20 cellular contexts compared by ENCODE assay signal in genomic region chr22:47497666-47498065, GRCh38.
DNase-seq lines count a peak whose midpoint lies in the region; ATAC-seq, FAIRE-seq and TF ChIP-seq lines count a peak whose summit lies in the region.
"Had no signal": no experiment of that assay in that cellular context is flagged by ENCODE, and none has a peak within 500 bp of the region (broad histone marks: within the 10 kb centered on the region; RNA-seq: fewer than 3 reads in every experiment).

No MANE protein-coding gene starts in this region.

- H2AFZ ChIP-seq in parathyroid adenoma, result peak overlapping the region; percentile 38

- FAIRE-seq in GM12891 (lab: Jason Lieb, UNC), result no peak
- FAIRE-seq: A549, D721Med, G401.6, GM12878, GM19239 had no signal

- TF ChIP-seq POLR2A in GM12891 (IDR thresholded peaks at IDR 0.05; ENCODE audit: low read depth, low read length), result no peak

- H3K9ac ChIP-seq in parathyroid adenoma, result no peak overlapping the region

- DNase-seq in heart right ventricle, result peak; percentile 7 to 18
- DNase-seq in left ventricle myocardium inferior, result no peak
- peak; percentile 27 to 78 (median 68) for DNase-seq in right cardiac atrium
- DNase-seq in left cardiac atrium, result no peak
- no peak for DNase-seq in GM12891 (ENCODE audit: insufficient read length, low spot score)
- DNase-seq: AML-193; Caco-2; Calu3; CD4-positive, alpha-beta T cell; CD8-positive, alpha-beta T cell; DMS79 treated with DMSO at 0.1 percent for 48 hours had no signal

- H3K79me2 ChIP-seq in parathyroid adenoma, result no peaks in the 10 kb centered on the region

- peaks cover 0 to 55% (median 11%) of the 10 kb centered on the region in 11 donors for H3K9me3 ChIP-seq in heart right ventricle
- H3K9me3 ChIP-seq in left ventricle myocardium inferior (replicated peaks), result peaks cover 36% of the 10 kb centered on the region
- H3K9me3 ChIP-seq in right cardiac atrium (ENCODE audit: control insufficient read depth, low read length), result peaks cover 2% of the 10 kb centered on the region
- H3K9me3 ChIP-seq in parathyroid adenoma (ENCODE audit: control insufficient read depth, low read length), result no peaks in the 10 kb centered on the region

- no peaks in the 10 kb centered on the region for H3K36me3 ChIP-seq in heart right ventricle
- no peaks in the 10 kb centered on the region for H3K36me3 ChIP-seq in left ventricle myocardium inferior
- no peaks in the 10 kb centered on the region for H3K36me3 ChIP-seq in parathyroid adenoma (ENCODE audit: control insufficient read depth, insufficient read depth, low read length)

- H3K27me3 ChIP-seq in heart right ventricle (peaks cover 0 to 26% (median 7%) of the 10 kb centered on the region in 7 donors), left ventricle myocardium inferior (ENCODE audit: low read depth) (peaks cover 36% of the 10 kb centered on the region), right cardiac atrium (ENCODE audit: control insufficient read depth, insufficient read depth) (no peaks in the 10 kb centered on the region), parathyroid adenoma (ENCODE audit: control insufficient read depth, insufficient read depth, low read length) (no peaks in the 10 kb centered on the region)

- 43 to 73% methylated on average over 7 of the region's 7 CpGs for WGBS in heart right ventricle, 2 donors
- WGBS in right cardiac atrium, result 45% methylated on average over 7 of the region's 7 CpGs

- peak in 1 of 8 donors; percentile 22 for ATAC-seq in heart right ventricle
- peak; percentile 69 to 81 for ATAC-seq in right cardiac atrium
- ATAC-seq in left cardiac atrium, result no peak
- ATAC-seq in HG03108 (IDR thresholded peaks at IDR 0.05; ENCODE audit: unreplicated experiment), result no peak
- ATAC-seq: A549; CD8-positive, alpha-beta T cell; GM12878 had no signal

- H3K4me3 ChIP-seq in heart right ventricle (no peak overlapping the region), left ventricle myocardium inferior (no peak overlapping the region), right cardiac atrium (ENCODE audit: low read length) (no peak overlapping the region), parathyroid adenoma (ENCODE audit: low read depth, low read length) (no peak overlapping the region)
- H3K4me3 ChIP-seq: A549, GM12878 had no signal

- intact Hi-C loops in heart right ventricle (cut with DNase I), result no loop called here
- intact Hi-C loops in left ventricle myocardium inferior (cut with micrococcal nuclease), result no loop called here
- intact Hi-C loops in right cardiac atrium (cut with DNase I), result no loop called here
- intact Hi-C loops in left cardiac atrium (cut with DNase I), result no loop called here

- no peak overlapping the region for H3K27ac ChIP-seq in heart right ventricle
- no peak overlapping the region for H3K27ac ChIP-seq in left ventricle myocardium inferior (replicated peaks)
- no peak overlapping the region for H3K27ac ChIP-seq in right cardiac atrium (ENCODE audit: low read length)
- H3K27ac ChIP-seq in parathyroid adenoma, result no peak overlapping the region
- H3K27ac ChIP-seq: 22Rv1, A549, C4-2B had no signal

- H3K4me2 ChIP-seq in parathyroid adenoma (ENCODE audit: low read length), result no peak overlapping the region
- H3K4me2 ChIP-seq: A549 had no signal

- H3K4me1 ChIP-seq in heart right ventricle (peaks cover 0 to 4% (median 0%) of the 10 kb centered on the region in 9 donors), left ventricle myocardium inferior (no peaks in the 10 kb centered on the region), right cardiac atrium (ENCODE audit: control insufficient read depth, insufficient read depth, low read length) (no peaks in the 10 kb centered on the region), parathyroid adenoma (no peaks in the 10 kb centered on the region)
- H3K4me1 ChIP-seq: A549, Caco-2 had no signal

- TF ChIP-seq CTCF in heart right ventricle (IDR thresholded peaks at IDR 0.05) (no peak), left ventricle myocardium inferior (IDR thresholded peaks at IDR 0.05; ENCODE audit: borderline replicate concordance) (no peak), parathyroid adenoma (IDR thresholded peaks at IDR 0.05) (no peak)

TF ChIP-seq in GM12891, 5 proteins besides CTCF, POLR2A, EP300 and RAD21:
- TF ChIP-seq SPI1 (IDR thresholded peaks at IDR 0.05; ENCODE audit: low read depth, low read length) (no peak), POU2F2 (IDR thresholded peaks at IDR 0.05; ENCODE audit: low read depth, low read length) (no peak), TAF1 (IDR thresholded peaks at IDR 0.05; ENCODE audit: low read depth, low read length) (no peak), PAX5 (IDR thresholded peaks at IDR 0.05; ENCODE audit: insufficient read depth, low read length, severe bottlenecking) (no peak), POLR2AphosphoS5 (IDR thresholded peaks at IDR 0.05; ENCODE audit: low read depth, low read length) (no peak)

Comparison
In these comparisons a context has a peak if more than half of its experiments do, and no peak if none do; other contexts are left out.
1. ATAC-seq: peak in right cardiac atrium (2 of 2); none in left cardiac atrium (0 of 2) and HG03108 (single experiment).
2. DNase-seq: peak in heart right ventricle (2 of 2) and right cardiac atrium (3 of 3); none in left ventricle myocardium inferior (single experiment), left cardiac atrium (single experiment) and GM12891 (single experiment).